Comparison of ENCODE assay signal across 24 cellular contexts in genomic region chr5:34787035-34787434, GRCh38. TPM values are rescaled to one million over a fixed set of nuclear protein-coding genes. Genes with fewer than 3 reads are reported as not detected.
DNase-seq lines count a peak whose midpoint lies in the region; ATAC-seq, FAIRE-seq and TF ChIP-seq lines count a peak whose summit lies in the region.
"Had no signal": no experiment of that assay in that cellular context is flagged by ENCODE, and none has a peak within 500 bp of the region (broad histone marks: within the 10 kb centered on the region; RNA-seq: fewer than 3 reads in every experiment).

No MANE protein-coding gene starts in this region.

- BruUV-seq in K562 (replicated peaks; lab: Mats Ljungman, UMichigan) = no TSS peak

- TF ChIP-seq CTCF in K562 (IDR thresholded peaks at IDR 0.05 in 2 of 3, conservative IDR thresholded peaks at IDR 0.05 in 1 of 3; ENCODE audit: insufficient read depth in 2 of 3, low read depth in 1 of 3, low read length in 3 of 3) = no peak
- no peak for TF ChIP-seq CTCF in progenitor cell of endocrine pancreas (IDR thresholded peaks at IDR 0.05; ENCODE audit: unreplicated experiment)

- no peak overlapping the region for H3K27ac ChIP-seq in K562 (ENCODE audit: extremely low read depth, low read depth, low read length)

- H3K27me3 Mint-ChIP-seq in stimulated activated naive CD8-positive, alpha-beta T cell treated with anti-CD3 and anti-CD28 coated beads, Interleukin-15, Interleukin-2, amounts not matched to agents 100 ng/mL and 50 ng/mL, for 24 hours = peaks cover 15% of the 10 kb centered on the region
- no peaks in the 10 kb centered on the region for H3K27me3 Mint-ChIP-seq in progenitor cell of endocrine pancreas

- H3K9me3 ChIP-seq in K562 (replicated peaks; ENCODE audit: control insufficient read depth, insufficient read depth, low read depth, low read length) = peaks cover 8% of the 10 kb centered on the region
- H3K9me3 ChIP-seq: HAP-1 had no signal

- no peak overlapping the region for H3K4me3 ChIP-seq in Jurkat, Clone E6-1 (ENCODE audit: low read length)
- no peak overlapping the region for H3K4me3 ChIP-seq in K562
- H3K4me3 ChIP-seq: HAP-1 had no signal

- no peak overlapping the region for H3K9ac ChIP-seq in K562 (ENCODE audit: insufficient read depth in 1 of 2, low read depth in 2 of 2, low read length in 2 of 2)

- POLR2A ChIA-PET in K562 (lab: Yijun Ruan, JAX) = no interaction called here

- no peaks in the 10 kb centered on the region for H3K9me1 ChIP-seq in K562 (ENCODE audit: control insufficient read depth, insufficient read depth, low read length)

- ATAC-seq in stimulated activated naive CD8-positive, alpha-beta T cell treated with anti-CD3 and anti-CD28 coated beads, Interleukin-15, Interleukin-2, amounts not matched to agents 100 U/mL and 50 U/mL, for 24 hours = no peak
- no peak for ATAC-seq in K562
- ATAC-seq in GM21723 (IDR thresholded peaks at IDR 0.05; ENCODE audit: unreplicated experiment) = no peak

- no peaks in the 10 kb centered on the region for H3K36me3 ChIP-seq in K562 (ENCODE audit: control insufficient read depth, insufficient read depth, low read length)
- H3K36me3 ChIP-seq: HAP-1 had no signal

- no peak for FAIRE-seq in K562 (lab: Jason Lieb, UNC)
- FAIRE-seq: GM12891, GM18507, H54 had no signal

- H3K9me3 Mint-ChIP-seq in stimulated activated naive CD8-positive, alpha-beta T cell treated with anti-CD3 and anti-CD28 coated beads, Interleukin-15, Interleukin-2, amounts not matched to agents 100 ng/mL and 50 ng/mL, for 24 hours = peaks cover 9% of the 10 kb centered on the region
- peaks cover 22% of the 10 kb centered on the region for H3K9me3 Mint-ChIP-seq in progenitor cell of endocrine pancreas (ENCODE audit: low read depth)

- WGBS in K562 (ENCODE audit: insufficient coverage, low coverage, missing lambda C conversion rate) = 64% methylated on average over 6 of the region's 6 CpGs

- no peaks in the 10 kb centered on the region for H3K4me1 Mint-ChIP-seq in stimulated activated naive CD8-positive, alpha-beta T cell treated with anti-CD3 and anti-CD28 coated beads, Interleukin-15, Interleukin-2, amounts not matched to agents 100 ng/mL and 50 ng/mL, for 24 hours (ENCODE audit: low read depth)
- H3K4me1 Mint-ChIP-seq in progenitor cell of endocrine pancreas (ENCODE audit: low read depth) = no peaks in the 10 kb centered on the region
- H3K4me1 Mint-ChIP-seq: CD4-positive, alpha-beta memory T cell had no signal

- H4K20me1 ChIP-seq in K562 (replicated peaks; ENCODE audit: control insufficient read depth, insufficient read depth, low read length) = no peaks in the 10 kb centered on the region

- H3K4me1 ChIP-seq in K562 (replicated peaks in 1 of 2; ENCODE audit: control insufficient read depth in 2 of 2, insufficient read depth in 2 of 2, low read length in 2 of 2) = no peaks in the 10 kb centered on the region; a peak in 2 of 5 replicates
- H3K4me1 ChIP-seq: HAP-1 had no signal

- H3K4me3 Mint-ChIP-seq in stimulated activated naive CD8-positive, alpha-beta T cell treated with anti-CD3 and anti-CD28 coated beads, Interleukin-15, Interleukin-2, amounts not matched to agents 100 ng/mL and 50 ng/mL, for 24 hours = no peak overlapping the region
- no peak overlapping the region for H3K4me3 Mint-ChIP-seq in progenitor cell of endocrine pancreas (ENCODE audit: low read depth)

- H2AFZ ChIP-seq in K562 (ENCODE audit: low read depth, low read length) = no peak overlapping the region

- TF ChIP-seq POLR2A in K562 (conservative IDR thresholded peaks at IDR 0.05) = no peak

- in situ Hi-C loops in K562 (cut with MboI) (no loop called here), ACHN (cut with HindIII; ENCODE audit: low pct_ligation_motif_present, low pct_unique_long_range_greater_than_20kb, low sequenced_read_pairs) (no loop called here)

- peaks cover 3% of the 10 kb centered on the region for H3K36me3 Mint-ChIP-seq in stimulated activated naive CD8-positive, alpha-beta T cell treated with anti-CD3 and anti-CD28 coated beads, Interleukin-15, Interleukin-2, amounts not matched to agents 100 ng/mL and 50 ng/mL, for 24 hours (ENCODE audit: low read depth)
- peaks cover 37% of the 10 kb centered on the region for H3K36me3 Mint-ChIP-seq in progenitor cell of endocrine pancreas (ENCODE audit: insufficient read depth)

- CTCF ChIA-PET in K562 (lab: Yijun Ruan, JAX; ENCODE audit: low intra/inter-chr PET ratio) = no interaction called here

- TF ChIP-seq EP300 in K562 (IDR thresholded peaks at IDR 0.05; ENCODE audit: low read length) = no peak

- no peaks in the 10 kb centered on the region for H3K79me2 ChIP-seq in K562 (ENCODE audit: control insufficient read depth, insufficient read depth, low read length)

- H3K27me3 ChIP-seq in K562 (ENCODE audit: control insufficient read depth in 2 of 2, insufficient read depth in 2 of 2, low read length in 2 of 2) = no peaks in the 10 kb centered on the region

- no peak for TF ChIP-seq RAD21 in K562 (CRISPR knock-in tag; conservative IDR thresholded peaks at IDR 0.05 in 1 of 2, IDR thresholded peaks at IDR 0.05 in 1 of 2)

- no peak for DNase-seq in stimulated activated naive CD8-positive, alpha-beta T cell treated with anti-CD3 and anti-CD28 coated beads, Interleukin-15, Interleukin-2, amounts not matched to agents 100 U/mL and 50 U/mL, for 24 hours
- DNase-seq in Jurkat, Clone E6-1 (ENCODE audit: low read depth, low spot score) = peak; percentile 20
- peak in 1 of 4 experiments; percentile 12 for DNase-seq in K562 (ENCODE audit: extremely low read depth in 1 of 4, low spot score in 3 of 4)
- DNase-seq in progenitor cell of endocrine pancreas (ENCODE audit: low spot score, unreplicated experiment) = no peak
- DNase-seq in Ammon's horn (ENCODE audit: low spot score) = no peak
- no peak for DNase-seq in ACHN
- DNase-seq: 8988T; AML-193; C1 segment of cervical spinal cord; Calu3; CD4-positive, alpha-beta memory T cell; COR-L47; DMS53; DMS79 treated with DMSO at 0.1 percent for 48 hours; GF-D8; GOT3 had no signal

- H3K27ac Mint-ChIP-seq in stimulated activated naive CD8-positive, alpha-beta T cell treated with anti-CD3 and anti-CD28 coated beads, Interleukin-15, Interleukin-2, amounts not matched to agents 100 ng/mL and 50 ng/mL, for 24 hours = peak overlapping the region; percentile 1
- peak overlapping the region; percentile 25 for H3K27ac Mint-ChIP-seq in progenitor cell of endocrine pancreas
- H3K27ac Mint-ChIP-seq: CD4-positive, alpha-beta memory T cell had no signal

- H3K4me2 ChIP-seq in K562 (ENCODE audit: insufficient read depth, low read length) = no peak overlapping the region

- intact Hi-C loops in K562 (cut with micrococcal nuclease) = no loop called here

TF ChIP-seq in K562, 482 proteins besides CTCF, POLR2A, EP300 and RAD21 (continues in another document):
- 0 out of 2 replicates have a peak, but pooled peaks have one; percentile 42 for TF ChIP-seq TRIM28 (IDR thresholded peaks at IDR 0.05)
- no peak for TF ChIP-seq HDAC1 (IDR thresholded peaks at IDR 0.05)
- TF ChIP-seq MAFG (tag; conservative IDR thresholded peaks at IDR 0.05) = peak; percentile 81
- peak; percentile 69 for TF ChIP-seq C11orf30 (IDR thresholded peaks at IDR 0.05; ENCODE audit: low read depth)
- peak; percentile 55; the same call in 1 of the 2 replicates for TF ChIP-seq MAFK (IDR thresholded peaks at IDR 0.05; ENCODE audit: low read length)
- TF ChIP-seq ZNF398 (CRISPR knock-in tag; IDR thresholded peaks at IDR 0.05) = no peak
- peak; percentile 77 for TF ChIP-seq ZNF316 (IDR thresholded peaks at IDR 0.05)
- TF ChIP-seq HCFC1 (IDR thresholded peaks at IDR 0.05; ENCODE audit: low read depth, low read length) = no peak
- no peak for TF ChIP-seq TFAM (CRISPR knock-in tag; conservative IDR thresholded peaks at IDR 0.05)
- TF ChIP-seq MAFF (IDR thresholded peaks at IDR 0.05; ENCODE audit: low read length) = peak; percentile 70; the same call in 1 of the 2 replicates
- peak in 1 of 2 experiments; percentile 59; a peak in 2 of 4 replicates for TF ChIP-seq TRIM24 (IDR thresholded peaks at IDR 0.05)
- TF ChIP-seq NFE2 (IDR thresholded peaks at IDR 0.05; ENCODE audit: low read depth) = peak; percentile 68

RNA-seq across cellular contexts. Expression of gene TTC23L, which starts 51.9 kb away (rescaled TPM):
- not detected for polyA plus RNA-seq in Jurkat, Clone E6-1 (2012; ENCODE audit: insufficient read depth, insufficient read length)
- 0.32 and 0.53 TPM in 2 replicates for total RNA-seq in K562 (2011; cell fraction: chromatin; rRNA removed; ENCODE audit: low replicate concordance)
- total RNA-seq in K562 (2011; cell fraction: nucleolus; rRNA removed) = 0.13 TPM in 1 of 2 replicates, not detected in the other
- 0.15 and 0.23 TPM in 2 replicates for total RNA-seq in K562 (2011; cell fraction: nucleoplasm; rRNA removed)
- not detected in 2 replicates for total RNA-seq in K562 (2014; rRNA removed)
- total RNA-seq in K562 (2014; rRNA removed; fragmentation: Illumina TruSeq; extraction: Trizol) = 0.07 TPM in 1 of 2 replicates, not detected in the other
- total RNA-seq in K562 (2015; rRNA removed; fragmentation: Illumina TruSeq; extraction: Trizol) = 0.04 and 0.15 TPM in 2 replicates
- 0.11 and 0.27 TPM in 2 replicates for total RNA-seq in K562 (2021)
- 0.14 and 0.39 TPM in 2 replicates for polyA plus RNA-seq in K562 (2011; rRNA removed)
- polyA plus RNA-seq in K562 (2011; cell fraction: cytosol; rRNA removed) = 0.03 TPM in 2 replicates
- 0.36 and 0.60 TPM in 2 replicates for polyA plus RNA-seq in K562 (2011; cell fraction: nucleus; rRNA removed)
- polyA plus RNA-seq in K562 (2012) = 0.18 and 0.32 TPM in 2 replicates
- polyA plus RNA-seq in K562 (2014; fragmentation: Illumina TruSeq; extraction: Trizol) = 0.15 and 0.18 TPM in 2 replicates
- under 1 TPM in 1 of 2 experiments, not detected in 1; 0.32 TPM for polyA plus RNA-seq in K562 (2014; fragmentation: Nextera tagmentation; extraction: Ambion mirVana)
- polyA plus RNA-seq in K562 (2014; rRNA removed) = 0.03 and 0.19 TPM in 2 replicates
- 0.21 TPM in 1 of 2 replicates, not detected in the other for polyA minus RNA-seq in K562 (2011; rRNA and poly(A)+ RNA removed)
- polyA minus RNA-seq in K562 (2011; cell fraction: cytosol; rRNA and poly(A)+ RNA removed) = not detected in 2 replicates
- 0.13 TPM in 1 of 2 replicates, not detected in the other for polyA minus RNA-seq in K562 (2011; cell fraction: nucleus; rRNA and poly(A)+ RNA removed)
- total RNA-seq in progenitor cell of endocrine pancreas = 2.8 and 2.9 TPM in 2 replicates
- total RNA-seq: G401 had no signal
- polyA plus RNA-seq: BJ; CD4-positive, alpha-beta memory T cell had no signal
